In genomic region chr5:138573223-138573622, GRCh38 we compare ENCODE assay signal across 13 cellular contexts. TPM values are rescaled to one million over a fixed set of nuclear protein-coding genes. Genes with fewer than 3 reads are reported as not detected.
DNase-seq lines count a peak whose midpoint lies in the region; ATAC-seq and TF ChIP-seq lines count a peak whose summit lies in the region.
"Had no signal": no experiment of that assay in that cellular context is flagged by ENCODE, and none has a peak within 500 bp of the region (broad histone marks: within the 10 kb centered on the region; RNA-seq: fewer than 3 reads in every experiment).

No MANE protein-coding gene starts in this region.

- no peak overlapping the region for H3K23ac ChIP-seq in mesenchymal stem cell (ENCODE audit: low read length in 2 of 2)

- no peak overlapping the region for H3K18ac ChIP-seq in mesenchymal stem cell (ENCODE audit: low read depth in 1 of 2, low read length in 2 of 2)

- peak overlapping the region; percentile 44 for H4K91ac ChIP-seq in mesenchymal stem cell (ENCODE audit: low read length)

- 85% methylated on average over 8 of the region's 8 CpGs for WGBS in mesenchymal stem cell

- H2BK5ac ChIP-seq in mesenchymal stem cell (ENCODE audit: low read depth, low read length, poor library complexity, severe bottlenecking) = no peak overlapping the region

- H2AFZ ChIP-seq in mesenchymal stem cell (ENCODE audit: low read depth, low read length) = no peak overlapping the region

- H3K9ac ChIP-seq in ES-I3 (ENCODE audit: low read depth, low read length) = peak overlapping the region; percentile 87; the same call in 1 of the 2 replicates
- peak overlapping the region; percentile 100 for H3K9ac ChIP-seq in mesenchymal stem cell (ENCODE audit: low read length)

- H3K9me3 ChIP-seq in ES-I3 (ENCODE audit: control insufficient read depth, insufficient read depth, low read length) (no peaks in the 10 kb centered on the region), mesenchymal stem cell (ENCODE audit: control insufficient read depth, low read length) (no peaks in the 10 kb centered on the region)
- H3K9me3 ChIP-seq: uterus had no signal

- DNase-seq in activated CD8-positive, alpha-beta T cell treated with anti-CD3 and anti-CD28 coated beads, Interleukin-2, amount 10 ng/mL, durations not matched to agents 7 days and 5 days = no peak
- DNase-seq in mesenchymal stem cell (no peak), GM19240 (ENCODE audit: insufficient read length, low spot score) (no peak), NCI-H82 (lab: John Stamatoyannopoulos, UW) (no peak), DMS153 (lab: John Stamatoyannopoulos, UW) (no peak)
- DNase-seq: activated CD4-positive, CD25-positive, alpha-beta regulatory T cell treated with anti-CD3 and anti-CD28 coated beads, Interleukin-2, amount 50 U/mL, for 72 hours; COR-L47; NCI-H2171 treated with DMSO at 0.1 percent for 48 hours; uterus had no signal

- no peak for ATAC-seq in activated CD8-positive, alpha-beta T cell treated with anti-CD3 and anti-CD28 coated beads, Interleukin-2, amount 10 ng/mL, durations not matched to agents 7 days and 5 days
- ATAC-seq in HG03095 (IDR thresholded peaks at IDR 0.05; ENCODE audit: unreplicated experiment) = no peak
- ATAC-seq: Right ventricle myocardium inferior had no signal

- no peak overlapping the region for H3K4me3 Mint-ChIP-seq in activated CD8-positive, alpha-beta T cell treated with anti-CD3 and anti-CD28 coated beads, Interleukin-2, amount 10 ng/mL, durations not matched to agents 7 days and 5 days

- H3K36me3 Mint-ChIP-seq in activated CD8-positive, alpha-beta T cell treated with anti-CD3 and anti-CD28 coated beads, Interleukin-2, amount 10 ng/mL, durations not matched to agents 7 days and 5 days (ENCODE audit: low read depth) = peaks cover 61% of the 10 kb centered on the region

- TF ChIP-seq CTCF in 22Rv1 (IDR thresholded peaks at IDR 0.05) = no peak

- H3K9me3 Mint-ChIP-seq in activated CD8-positive, alpha-beta T cell treated with anti-CD3 and anti-CD28 coated beads, Interleukin-2, amount 10 ng/mL, durations not matched to agents 7 days and 5 days (ENCODE audit: insufficient read depth) = no peaks in the 10 kb centered on the region

- H2AK5ac ChIP-seq in mesenchymal stem cell (ENCODE audit: low read length, severe bottlenecking) = no peak overlapping the region

- peak overlapping the region; percentile 95 for H3K27ac ChIP-seq in 22Rv1
- H3K27ac ChIP-seq in mesenchymal stem cell (ENCODE audit: low read length, poor library complexity, severe bottlenecking) = no peak overlapping the region

- H3K4me2 ChIP-seq in mesenchymal stem cell (ENCODE audit: low read length, poor library complexity, severe bottlenecking) = no peak overlapping the region

- no peak overlapping the region for H2BK120ac ChIP-seq in mesenchymal stem cell (ENCODE audit: low read depth, low read length)

- H3K27me3 ChIP-seq in mesenchymal stem cell (ENCODE audit: control insufficient read depth in 1 of 2, insufficient read depth in 1 of 2, low read length in 2 of 2) = no peaks in the 10 kb centered on the region
- H3K27me3 ChIP-seq: uterus had no signal

- POLR2A ChIA-PET in activated CD8-positive, alpha-beta T cell treated with anti-CD3 and anti-CD28 coated beads, Interleukin-2, amount 10 ng/mL, durations not matched to agents 7 days and 5 days (lab: Charles Lee) = interaction anchor here (1.0 to 3.6 kb wide), 4 partner anchors 7 to 713 kb away, joined by 3 to 51 read pairs (median 10); partner anchors contain the start of gene ETF1

- peak overlapping the region in 1 of 2 experiments; percentile 98 for H3K4me3 ChIP-seq in mesenchymal stem cell (ENCODE audit: insufficient read depth in 1 of 2, low read depth in 1 of 2, low read length in 2 of 2)

- H2BK15ac ChIP-seq in mesenchymal stem cell (ENCODE audit: low read depth, poor library complexity, severe bottlenecking) = no peak overlapping the region

- peak overlapping the region; percentile 43 for H3K27ac Mint-ChIP-seq in activated CD8-positive, alpha-beta T cell treated with anti-CD3 and anti-CD28 coated beads, Interleukin-2, amount 10 ng/mL, durations not matched to agents 7 days and 5 days

- no peaks in the 10 kb centered on the region for H3K27me3 Mint-ChIP-seq in activated CD8-positive, alpha-beta T cell treated with anti-CD3 and anti-CD28 coated beads, Interleukin-2, amount 10 ng/mL, durations not matched to agents 7 days and 5 days (ENCODE audit: low read depth)

- H4K8ac ChIP-seq in mesenchymal stem cell (ENCODE audit: low read length) = no peak overlapping the region

- no peak overlapping the region for H3K14ac ChIP-seq in mesenchymal stem cell (ENCODE audit: low read length in 2 of 2)

- CTCF ChIA-PET in activated CD8-positive, alpha-beta T cell treated with anti-CD3 and anti-CD28 coated beads, Interleukin-2, amount 10 ng/mL, durations not matched to agents 7 days and 5 days (lab: Charles Lee) = interaction anchor here (0.6 to 1.3 kb wide), 2 partner anchors 20 to 25 kb away, joined by 3 to 4 read pairs; no protein-coding TSS in a partner anchor

- H3K36me3 ChIP-seq in ES-I3 (ENCODE audit: insufficient read depth, low read length) (peaks cover 43% of the 10 kb centered on the region), mesenchymal stem cell (ENCODE audit: control insufficient read depth in 1 of 2, insufficient read depth in 2 of 2, low read depth in 1 of 2, low read length in 2 of 2) (peaks cover 32 to 55% of the 10 kb centered on the region in 2 experiments)
- H3K36me3 ChIP-seq: uterus had no signal

- H3K4me1 Mint-ChIP-seq in activated CD8-positive, alpha-beta T cell treated with anti-CD3 and anti-CD28 coated beads, Interleukin-2, amount 10 ng/mL, durations not matched to agents 7 days and 5 days (ENCODE audit: low read depth) = peaks cover 42% of the 10 kb centered on the region

- H3K4me1 ChIP-seq in ES-I3 (ENCODE audit: insufficient read depth, low read length) (no peaks in the 10 kb centered on the region), mesenchymal stem cell (ENCODE audit: control insufficient read depth, insufficient read depth, low read depth, low read length) (peaks cover 6% of the 10 kb centered on the region)

- no peak overlapping the region for H3K4ac ChIP-seq in mesenchymal stem cell (ENCODE audit: low read depth in 1 of 2, low read length in 2 of 2)

- no peak overlapping the region for H2BK12ac ChIP-seq in mesenchymal stem cell (ENCODE audit: low read length in 2 of 2)

- H3K79me1 ChIP-seq in mesenchymal stem cell (replicated peaks; ENCODE audit: low read length, poor library complexity, severe bottlenecking) = peaks cover 4% of the 10 kb centered on the region

RNA-seq across cellular contexts. Expression of gene HSPA9, which starts 2.0 kb away (rescaled TPM):
- total RNA-seq in activated CD8-positive, alpha-beta T cell treated with anti-CD3 and anti-CD28 coated beads, Interleukin-2, amount 10 ng/mL, durations not matched to agents 7 days and 5 days = 100 to 1,000 TPM; 214 to 216 TPM
- polyA plus RNA-seq in mesenchymal stem cell (2013, experiment 1 of 2) = 157 TPM
- 152 TPM for polyA plus RNA-seq in mesenchymal stem cell (2013, experiment 2 of 2)

RNA-seq across cellular contexts. Expression of gene ETF1, which starts 30.2 kb away (rescaled TPM):
- 10 to 100 TPM; 92.7 to 93.3 TPM for total RNA-seq in activated CD8-positive, alpha-beta T cell treated with anti-CD3 and anti-CD28 coated beads, Interleukin-2, amount 10 ng/mL, durations not matched to agents 7 days and 5 days
- 93.4 TPM for polyA plus RNA-seq in mesenchymal stem cell (2013, experiment 1 of 2)
- 96.7 TPM for polyA plus RNA-seq in mesenchymal stem cell (2013, experiment 2 of 2)
